3 cellular contexts compared by ENCODE assay signal in the genomic region with DNA sequence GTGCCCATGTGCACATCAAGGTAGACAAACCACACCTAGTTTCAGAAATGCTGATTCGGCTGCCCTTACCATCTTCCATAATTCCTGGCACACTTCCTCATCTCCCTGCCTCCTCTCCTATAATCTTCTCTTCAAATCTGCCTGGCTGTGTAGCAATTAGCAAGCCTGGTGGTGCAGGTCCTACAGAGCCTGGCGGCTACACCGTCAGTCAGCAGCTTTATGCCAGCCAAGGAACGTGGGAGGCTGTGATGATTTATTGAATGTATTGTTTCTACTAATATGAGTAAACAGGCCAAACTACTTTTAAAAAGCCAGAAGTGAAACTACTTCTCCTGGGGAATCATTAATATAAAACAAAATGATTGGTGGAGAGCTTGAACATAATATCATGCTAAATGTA.
TF ChIP-seq lines count a peak whose summit lies in the region.

No MANE protein-coding gene starts in this region.

TF ChIP-seq in SK-N-SH, 30 proteins besides CTCF, POLR2A, EP300 and RAD21:
- TF ChIP-seq, protein P1, sequence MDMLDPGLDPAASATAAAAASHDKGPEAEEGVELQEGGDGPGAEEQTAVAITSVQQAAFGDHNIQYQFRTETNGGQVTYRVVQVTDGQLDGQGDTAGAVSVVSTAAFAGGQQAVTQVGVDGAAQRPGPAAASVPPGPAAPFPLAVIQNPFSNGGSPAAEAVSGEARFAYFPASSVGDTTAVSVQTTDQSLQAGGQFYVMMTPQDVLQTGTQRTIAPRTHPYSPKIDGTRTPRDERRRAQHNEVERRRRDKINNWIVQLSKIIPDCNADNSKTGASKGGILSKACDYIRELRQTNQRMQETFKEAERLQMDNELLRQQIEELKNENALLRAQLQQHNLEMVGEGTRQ (IDR thresholded peaks at IDR 0.05; ENCODE audit: borderline replicate concordance, low read depth, low read length): no peak
- TF ChIP-seq GATA2 (CRISPR knock-in tag; IDR thresholded peaks at IDR 0.05): peak; percentile 40; the same call in 1 of the 2 replicates

TF ChIP-seq in SK-N-SH treated with all-trans-retinoic acid at 6 μM for 48 hours, 23 proteins besides CTCF, POLR2A, EP300 and RAD21:
- TF ChIP-seq RARB (CRISPR knock-in tag; IDR thresholded peaks at IDR 0.05) (no peak), ZFP30 (CRISPR knock-in tag; IDR thresholded peaks at IDR 0.05) (no peak), CREB5 (CRISPR knock-in tag; IDR thresholded peaks at IDR 0.05; ENCODE audit: low read depth) (no peak), ZC3H10 (CRISPR knock-in tag; IDR thresholded peaks at IDR 0.05) (no peak)
- TF ChIP-seq, protein P2, sequence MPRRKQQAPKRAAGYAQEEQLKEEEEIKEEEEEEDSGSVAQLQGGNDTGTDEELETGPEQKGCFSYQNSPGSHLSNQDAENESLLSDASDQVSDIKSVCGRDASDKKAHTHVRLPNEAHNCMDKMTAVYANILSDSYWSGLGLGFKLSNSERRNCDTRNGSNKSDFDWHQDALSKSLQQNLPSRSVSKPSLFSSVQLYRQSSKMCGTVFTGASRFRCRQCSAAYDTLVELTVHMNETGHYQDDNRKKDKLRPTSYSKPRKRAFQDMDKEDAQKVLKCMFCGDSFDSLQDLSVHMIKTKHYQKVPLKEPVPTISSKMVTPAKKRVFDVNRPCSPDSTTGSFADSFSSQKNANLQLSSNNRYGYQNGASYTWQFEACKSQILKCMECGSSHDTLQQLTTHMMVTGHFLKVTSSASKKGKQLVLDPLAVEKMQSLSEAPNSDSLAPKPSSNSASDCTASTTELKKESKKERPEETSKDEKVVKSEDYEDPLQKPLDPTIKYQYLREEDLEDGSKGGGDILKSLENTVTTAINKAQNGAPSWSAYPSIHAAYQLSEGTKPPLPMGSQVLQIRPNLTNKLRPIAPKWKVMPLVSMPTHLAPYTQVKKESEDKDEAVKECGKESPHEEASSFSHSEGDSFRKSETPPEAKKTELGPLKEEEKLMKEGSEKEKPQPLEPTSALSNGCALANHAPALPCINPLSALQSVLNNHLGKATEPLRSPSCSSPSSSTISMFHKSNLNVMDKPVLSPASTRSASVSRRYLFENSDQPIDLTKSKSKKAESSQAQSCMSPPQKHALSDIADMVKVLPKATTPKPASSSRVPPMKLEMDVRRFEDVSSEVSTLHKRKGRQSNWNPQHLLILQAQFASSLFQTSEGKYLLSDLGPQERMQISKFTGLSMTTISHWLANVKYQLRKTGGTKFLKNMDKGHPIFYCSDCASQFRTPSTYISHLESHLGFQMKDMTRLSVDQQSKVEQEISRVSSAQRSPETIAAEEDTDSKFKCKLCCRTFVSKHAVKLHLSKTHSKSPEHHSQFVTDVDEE (CRISPR knock-in tag; IDR thresholded peaks at IDR 0.05): no peak

TF ChIP-seq in GM12878, 131 proteins besides CTCF, POLR2A, EP300 and RAD21:
- TF ChIP-seq SMARCA5 (IDR thresholded peaks at IDR 0.05) (no peak), IKZF1 (conservative IDR thresholded peaks at IDR 0.05) (0 out of 2 replicates have a peak, but pooled peaks have one; percentile 16), SPI1 (IDR thresholded peaks at IDR 0.05; ENCODE audit: borderline replicate concordance, insufficient read depth, low read depth, low read length) (peak; percentile 24; the same call in 1 of the 2 replicates), CEBPB (IDR thresholded peaks at IDR 0.05; ENCODE audit: borderline replicate concordance in 1 of 2, low read depth in 2 of 2, low read length in 2 of 2) (no peak), GATAD2B (conservative IDR thresholded peaks at IDR 0.05; ENCODE audit: low read depth) (no peak), PKNOX1 (IDR thresholded peaks at IDR 0.05) (0 out of 2 replicates have a peak, but pooled peaks have one; percentile 12), BCL11A (IDR thresholded peaks at IDR 0.05; ENCODE audit: low read depth, low read length) (0 out of 2 replicates have a peak, but pooled peaks have one; percentile 32), SIN3A (IDR thresholded peaks at IDR 0.05; ENCODE audit: low read depth, low read length) (no peak), YY1 (IDR thresholded peaks at IDR 0.05; ENCODE audit: low read depth, low read length) (no peak)
- TF ChIP-seq, protein P3, sequence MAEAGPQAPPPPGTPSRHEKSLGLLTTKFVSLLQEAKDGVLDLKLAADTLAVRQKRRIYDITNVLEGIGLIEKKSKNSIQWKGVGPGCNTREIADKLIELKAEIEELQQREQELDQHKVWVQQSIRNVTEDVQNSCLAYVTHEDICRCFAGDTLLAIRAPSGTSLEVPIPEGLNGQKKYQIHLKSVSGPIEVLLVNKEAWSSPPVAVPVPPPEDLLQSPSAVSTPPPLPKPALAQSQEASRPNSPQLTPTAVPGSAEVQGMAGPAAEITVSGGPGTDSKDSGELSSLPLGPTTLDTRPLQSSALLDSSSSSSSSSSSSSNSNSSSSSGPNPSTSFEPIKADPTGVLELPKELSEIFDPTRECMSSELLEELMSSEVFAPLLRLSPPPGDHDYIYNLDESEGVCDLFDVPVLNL (IDR thresholded peaks at IDR 0.05; ENCODE audit: low read depth, low read length): no peak
- TF ChIP-seq, protein P4, sequence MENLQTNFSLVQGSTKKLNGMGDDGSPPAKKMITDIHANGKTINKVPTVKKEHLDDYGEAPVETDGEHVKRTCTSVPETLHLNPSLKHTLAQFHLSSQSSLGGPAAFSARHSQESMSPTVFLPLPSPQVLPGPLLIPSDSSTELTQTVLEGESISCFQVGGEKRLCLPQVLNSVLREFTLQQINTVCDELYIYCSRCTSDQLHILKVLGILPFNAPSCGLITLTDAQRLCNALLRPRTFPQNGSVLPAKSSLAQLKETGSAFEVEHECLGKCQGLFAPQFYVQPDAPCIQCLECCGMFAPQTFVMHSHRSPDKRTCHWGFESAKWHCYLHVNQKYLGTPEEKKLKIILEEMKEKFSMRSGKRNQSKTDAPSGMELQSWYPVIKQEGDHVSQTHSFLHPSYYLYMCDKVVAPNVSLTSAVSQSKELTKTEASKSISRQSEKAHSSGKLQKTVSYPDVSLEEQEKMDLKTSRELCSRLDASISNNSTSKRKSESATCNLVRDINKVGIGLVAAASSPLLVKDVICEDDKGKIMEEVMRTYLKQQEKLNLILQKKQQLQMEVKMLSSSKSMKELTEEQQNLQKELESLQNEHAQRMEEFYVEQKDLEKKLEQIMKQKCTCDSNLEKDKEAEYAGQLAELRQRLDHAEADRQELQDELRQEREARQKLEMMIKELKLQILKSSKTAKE (IDR thresholded peaks at IDR 0.05; ENCODE audit: low read depth, poor library complexity, severe bottlenecking): no peak
